Comparison of ENCODE assay signal across 13 cellular contexts in the genomic region with DNA sequence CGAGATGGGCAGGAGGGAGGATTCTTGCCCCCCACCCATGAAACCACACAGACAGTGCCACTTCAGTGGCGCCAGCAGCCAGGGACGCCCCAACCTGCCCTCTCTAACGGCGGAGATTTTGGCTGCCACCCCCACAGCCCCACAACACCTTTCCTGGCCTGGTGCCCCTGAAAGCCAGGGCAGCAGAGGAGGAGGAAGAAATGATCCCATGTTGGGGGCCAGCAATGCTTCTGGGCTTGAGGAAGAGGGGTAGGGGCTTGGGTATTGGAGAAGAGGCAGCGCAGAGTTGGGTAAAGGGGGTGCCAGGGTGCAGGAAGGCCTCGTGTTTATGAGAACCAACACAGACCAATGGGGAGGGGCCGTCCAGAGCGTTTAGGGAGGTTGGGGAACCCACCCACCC. TPM values are rescaled to one million over a fixed set of nuclear protein-coding genes. Genes with fewer than 3 reads are reported as not detected.
DNase-seq lines count a peak whose midpoint lies in the region; ATAC-seq and TF ChIP-seq lines count a peak whose summit lies in the region.
"Had no signal": no experiment of that assay in that cellular context is flagged by ENCODE, and none has a peak within 500 bp of the region (broad histone marks: within the 10 kb centered on the region; RNA-seq: fewer than 3 reads in every experiment).

No MANE protein-coding gene starts in this region.

- no peaks in the 10 kb centered on the region for H3K36me3 ChIP-seq in brain microvascular endothelial cell (replicated peaks)
- H3K36me3 ChIP-seq: ovary had no signal

- H3K4me1 Mint-ChIP-seq in IgD-negative memory B cell: peaks cover 18 to 32% (median 27%) of the 10 kb centered on the region in 3 donors
- peaks cover 59% of the 10 kb centered on the region for H3K4me1 Mint-ChIP-seq in nephron

- no peaks in the 10 kb centered on the region for H3K27me3 ChIP-seq in brain microvascular endothelial cell (replicated peaks)
- H3K27me3 ChIP-seq: ovary had no signal

- H3K27ac Mint-ChIP-seq in IgD-negative memory B cell: peak overlapping the region in 2 of 3 donors; percentile 80 to 89
- peak overlapping the region; percentile 89 to 96 (median 94) for H3K27ac Mint-ChIP-seq in nephron

- no peak overlapping the region for H3K27ac ChIP-seq in brain microvascular endothelial cell

- H3K4me3 ChIP-seq in AG10803 (ENCODE audit: low read length) (peak overlapping the region; percentile 86), brain microvascular endothelial cell (ENCODE audit: low read depth, low read length) (peak overlapping the region; percentile 77)

- H3K36me3 Mint-ChIP-seq in IgD-negative memory B cell (no peaks in the 10 kb centered on the region), nephron (ENCODE audit: low read depth) (peaks cover 9% of the 10 kb centered on the region)

- TF ChIP-seq CTCF in AG10803 (conservative IDR thresholded peaks at IDR 0.05; ENCODE audit: low read length): no peak
- TF ChIP-seq CTCF in brain microvascular endothelial cell (IDR thresholded peaks at IDR 0.05; ENCODE audit: low read depth, low read length, missing control alignments): no peak
- no peak for TF ChIP-seq CTCF in nephron (IDR thresholded peaks at IDR 0.05; ENCODE audit: unreplicated experiment in 3 of 3)

- peak overlapping the region; percentile 36 to 95 (median 84) for H3K4me3 Mint-ChIP-seq in IgD-negative memory B cell
- H3K4me3 Mint-ChIP-seq in nephron: peak overlapping the region; percentile 96 to 99 (median 97)

- in situ Hi-C loops in brain microvascular endothelial cell (cut with HindIII; ENCODE audit: low pct_ligation_motif_present, low sequenced_read_pairs): loop anchor here (5.0 to 25.0 kb wide), 2 partner anchors 41 to 241 kb away; no protein-coding TSS in a partner anchor

- DNase-seq in AG10803 (ENCODE audit: low read depth): no peak
- DNase-seq in brain microvascular endothelial cell: no peak
- DNase-seq in posterior vena cava (ENCODE audit: low spot score): no peak
- no peak for DNase-seq in NCI-H2196 (lab: John Stamatoyannopoulos, UW; ENCODE audit: unreplicated experiment)
- no peak for DNase-seq in medulla oblongata (ENCODE audit: extremely low spot score)
- DNase-seq: GDM1, GOT3, NCI-H1436 treated with DMSO at 0.1 percent for 48 hours had no signal

- ATAC-seq in GM18868 (IDR thresholded peaks at IDR 0.05; ENCODE audit: unreplicated experiment): no peak

- no peaks in the 10 kb centered on the region for H3K27me3 Mint-ChIP-seq in IgD-negative memory B cell
- H3K27me3 Mint-ChIP-seq in nephron (ENCODE audit: low read depth): peaks cover 3% of the 10 kb centered on the region

- H3K9me3 Mint-ChIP-seq in IgD-negative memory B cell (no peaks in the 10 kb centered on the region), nephron (peaks cover 6% of the 10 kb centered on the region)

- intact Hi-C loops in posterior vena cava (cut with DNase I): no loop called here

RNA-seq across cellular contexts. Expression of a gene that starts 1.7 kb away (rescaled TPM):
- 1.7 TPM for polyA plus RNA-seq in IgD-negative memory B cell
- total RNA-seq in posterior vena cava: 10 to 100 TPM; 49.2 to 52.0 TPM

RNA-seq across cellular contexts. Expression of a gene that starts 55.4 kb away (rescaled TPM):
- polyA plus RNA-seq in IgD-negative memory B cell: not detected
- not detected for total RNA-seq in posterior vena cava
- total RNA-seq: ureter had no signal
